ENCODE assay signal across 1 cellular context in the genomic region with DNA sequence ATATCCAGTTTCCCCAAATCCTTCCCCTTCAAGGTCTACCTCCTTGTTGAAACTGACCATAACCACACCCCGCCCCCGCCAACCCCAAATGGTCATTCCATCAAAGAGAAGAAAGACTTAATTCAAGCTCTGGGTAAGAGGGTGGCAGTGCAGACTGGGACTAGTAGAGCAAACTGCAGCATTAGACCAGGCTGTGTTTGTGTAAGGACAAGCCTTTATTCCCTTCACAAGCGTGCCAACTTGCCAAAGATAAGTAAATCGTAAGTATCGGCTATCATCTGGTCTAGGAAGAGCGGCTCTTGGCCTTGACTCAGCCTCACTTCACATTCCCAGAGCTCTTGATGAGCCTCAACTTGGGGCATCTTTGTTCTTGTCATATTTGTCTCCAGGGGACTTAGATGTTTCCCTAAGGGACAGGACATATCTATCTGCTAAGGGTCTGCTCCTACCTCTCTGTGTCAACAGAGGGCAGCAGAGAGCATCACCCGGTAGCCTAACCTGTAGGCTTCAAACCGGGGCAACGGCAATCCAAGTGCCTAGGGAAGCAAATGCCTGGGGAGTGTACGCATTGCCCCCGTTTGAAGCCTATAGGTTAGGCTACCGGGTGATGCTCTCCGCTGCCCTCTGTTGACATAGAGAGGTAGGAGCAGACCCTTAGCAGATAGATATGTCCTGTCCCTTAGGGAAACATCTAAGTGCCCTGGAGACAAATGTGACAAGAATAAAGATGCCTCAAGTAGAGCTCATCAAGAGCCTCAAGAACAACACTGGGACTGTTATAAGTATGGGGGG.
A peak's percentile ranks its signal among the peaks of the same experiment; 100 is the strongest.
TF ChIP-seq lines count a peak whose summit lies in the region.

No MANE protein-coding gene starts in this region.

TF ChIP-seq in K562, 482 proteins besides CTCF, POLR2A, EP300 and RAD21 (continued from another document):
- no peak for TF ChIP-seq RERE (CRISPR knock-in tag; IDR thresholded peaks at IDR 0.05; ENCODE audit: borderline replicate concordance)
- 0 out of 2 replicates have a peak, but pooled peaks have one; percentile 23 for TF ChIP-seq SP1 (CRISPR knock-in tag; IDR thresholded peaks at IDR 0.05)
- TF ChIP-seq YY1 (IDR thresholded peaks at IDR 0.05; ENCODE audit: borderline replicate concordance in 1 of 3, control insufficient read depth in 1 of 3, extremely low read depth in 1 of 3, insufficient read depth in 3 of 3, insufficient read length in 1 of 3, insufficient replicate concordance in 2 of 3, low read depth in 1 of 3, low read length in 2 of 3), result peak in 1 of 3 experiments; percentile 22
- TF ChIP-seq SMC3 (conservative IDR thresholded peaks at IDR 0.05; ENCODE audit: insufficient read depth, low read depth, low read length), result peak; percentile 48
- TF ChIP-seq RB1 (IDR thresholded peaks at IDR 0.05; ENCODE audit: low read depth), result 0 out of 2 replicates have a peak, but pooled peaks have one; percentile 27
